Comparison of ENCODE assay signal across 26 cellular contexts in genomic region chr3:82618594-82618993, GRCh38.
"Had no signal": no experiment of that assay in that cellular context is flagged by ENCODE, and none has a peak within 500 bp of the region (broad histone marks: within the 10 kb centered on the region; RNA-seq: fewer than 3 reads in every experiment).

No MANE protein-coding gene starts in this region.

- H3K9me3 ChIP-seq: MG63, SJSA1 had no signal

- H3K4me1 ChIP-seq: SJSA1 had no signal

- H3K27me3 ChIP-seq: MG63, SJSA1 had no signal

- DNase-seq: IMR-90, Karpas-422, KG1, MG63, NCI-H1092, NCI-H1417, NCI-H1436 treated with DMSO at 0.1 percent for 48 hours, NCI-H187, NCI-H2029, NCI-H2081 treated with DMSO at 0.1 percent for 48 hours, NCI-H2171, NCI-H226, NCI-H446, NCI-H510A, NCI-H524 treated with DMSO at 0.1 percent for 48 hours, NCI-H69, NCI-H774, Right ventricle myocardium superior, RPMI8226, SIG-M5, SW 1271, T-cell had no signal

- FAIRE-seq: HepG2, RCC 7860 had no signal

- H3K4me3 ChIP-seq: MG63, SJSA1, SK-N-MC had no signal

- H3K36me3 ChIP-seq: MG63, SJSA1 had no signal

- H3K27ac ChIP-seq: SJSA1, SK-N-MC had no signal

- ATAC-seq: HepG2, T-cell had no signal
